In the genomic region with DNA sequence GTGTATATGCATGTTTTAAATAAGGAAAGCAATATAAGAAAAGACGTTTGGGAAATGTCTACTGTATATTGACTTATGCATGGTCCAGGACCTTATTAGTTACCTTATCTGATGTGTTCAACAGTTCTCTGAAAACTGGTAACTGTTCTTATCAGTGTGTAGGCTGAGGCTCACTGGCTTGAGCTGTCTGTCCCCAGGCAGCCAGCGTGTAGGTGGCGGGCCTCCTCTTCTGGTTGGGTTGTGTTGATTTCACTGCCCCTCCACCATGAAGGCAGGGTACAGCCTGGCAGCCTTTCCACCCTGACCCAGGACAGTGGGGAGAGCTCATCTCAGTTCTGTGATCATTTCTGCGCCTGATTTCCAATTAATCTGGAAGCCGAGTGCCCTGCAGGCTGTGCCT, we compare ENCODE assay signal across 1 cellular context.
TF ChIP-seq lines count a peak whose summit lies in the region.

No MANE protein-coding gene starts in this region.

TF ChIP-seq in GM23338, 12 proteins besides CTCF, POLR2A, EP300 and RAD21 (continued from another document):
- TF ChIP-seq, protein P1, sequence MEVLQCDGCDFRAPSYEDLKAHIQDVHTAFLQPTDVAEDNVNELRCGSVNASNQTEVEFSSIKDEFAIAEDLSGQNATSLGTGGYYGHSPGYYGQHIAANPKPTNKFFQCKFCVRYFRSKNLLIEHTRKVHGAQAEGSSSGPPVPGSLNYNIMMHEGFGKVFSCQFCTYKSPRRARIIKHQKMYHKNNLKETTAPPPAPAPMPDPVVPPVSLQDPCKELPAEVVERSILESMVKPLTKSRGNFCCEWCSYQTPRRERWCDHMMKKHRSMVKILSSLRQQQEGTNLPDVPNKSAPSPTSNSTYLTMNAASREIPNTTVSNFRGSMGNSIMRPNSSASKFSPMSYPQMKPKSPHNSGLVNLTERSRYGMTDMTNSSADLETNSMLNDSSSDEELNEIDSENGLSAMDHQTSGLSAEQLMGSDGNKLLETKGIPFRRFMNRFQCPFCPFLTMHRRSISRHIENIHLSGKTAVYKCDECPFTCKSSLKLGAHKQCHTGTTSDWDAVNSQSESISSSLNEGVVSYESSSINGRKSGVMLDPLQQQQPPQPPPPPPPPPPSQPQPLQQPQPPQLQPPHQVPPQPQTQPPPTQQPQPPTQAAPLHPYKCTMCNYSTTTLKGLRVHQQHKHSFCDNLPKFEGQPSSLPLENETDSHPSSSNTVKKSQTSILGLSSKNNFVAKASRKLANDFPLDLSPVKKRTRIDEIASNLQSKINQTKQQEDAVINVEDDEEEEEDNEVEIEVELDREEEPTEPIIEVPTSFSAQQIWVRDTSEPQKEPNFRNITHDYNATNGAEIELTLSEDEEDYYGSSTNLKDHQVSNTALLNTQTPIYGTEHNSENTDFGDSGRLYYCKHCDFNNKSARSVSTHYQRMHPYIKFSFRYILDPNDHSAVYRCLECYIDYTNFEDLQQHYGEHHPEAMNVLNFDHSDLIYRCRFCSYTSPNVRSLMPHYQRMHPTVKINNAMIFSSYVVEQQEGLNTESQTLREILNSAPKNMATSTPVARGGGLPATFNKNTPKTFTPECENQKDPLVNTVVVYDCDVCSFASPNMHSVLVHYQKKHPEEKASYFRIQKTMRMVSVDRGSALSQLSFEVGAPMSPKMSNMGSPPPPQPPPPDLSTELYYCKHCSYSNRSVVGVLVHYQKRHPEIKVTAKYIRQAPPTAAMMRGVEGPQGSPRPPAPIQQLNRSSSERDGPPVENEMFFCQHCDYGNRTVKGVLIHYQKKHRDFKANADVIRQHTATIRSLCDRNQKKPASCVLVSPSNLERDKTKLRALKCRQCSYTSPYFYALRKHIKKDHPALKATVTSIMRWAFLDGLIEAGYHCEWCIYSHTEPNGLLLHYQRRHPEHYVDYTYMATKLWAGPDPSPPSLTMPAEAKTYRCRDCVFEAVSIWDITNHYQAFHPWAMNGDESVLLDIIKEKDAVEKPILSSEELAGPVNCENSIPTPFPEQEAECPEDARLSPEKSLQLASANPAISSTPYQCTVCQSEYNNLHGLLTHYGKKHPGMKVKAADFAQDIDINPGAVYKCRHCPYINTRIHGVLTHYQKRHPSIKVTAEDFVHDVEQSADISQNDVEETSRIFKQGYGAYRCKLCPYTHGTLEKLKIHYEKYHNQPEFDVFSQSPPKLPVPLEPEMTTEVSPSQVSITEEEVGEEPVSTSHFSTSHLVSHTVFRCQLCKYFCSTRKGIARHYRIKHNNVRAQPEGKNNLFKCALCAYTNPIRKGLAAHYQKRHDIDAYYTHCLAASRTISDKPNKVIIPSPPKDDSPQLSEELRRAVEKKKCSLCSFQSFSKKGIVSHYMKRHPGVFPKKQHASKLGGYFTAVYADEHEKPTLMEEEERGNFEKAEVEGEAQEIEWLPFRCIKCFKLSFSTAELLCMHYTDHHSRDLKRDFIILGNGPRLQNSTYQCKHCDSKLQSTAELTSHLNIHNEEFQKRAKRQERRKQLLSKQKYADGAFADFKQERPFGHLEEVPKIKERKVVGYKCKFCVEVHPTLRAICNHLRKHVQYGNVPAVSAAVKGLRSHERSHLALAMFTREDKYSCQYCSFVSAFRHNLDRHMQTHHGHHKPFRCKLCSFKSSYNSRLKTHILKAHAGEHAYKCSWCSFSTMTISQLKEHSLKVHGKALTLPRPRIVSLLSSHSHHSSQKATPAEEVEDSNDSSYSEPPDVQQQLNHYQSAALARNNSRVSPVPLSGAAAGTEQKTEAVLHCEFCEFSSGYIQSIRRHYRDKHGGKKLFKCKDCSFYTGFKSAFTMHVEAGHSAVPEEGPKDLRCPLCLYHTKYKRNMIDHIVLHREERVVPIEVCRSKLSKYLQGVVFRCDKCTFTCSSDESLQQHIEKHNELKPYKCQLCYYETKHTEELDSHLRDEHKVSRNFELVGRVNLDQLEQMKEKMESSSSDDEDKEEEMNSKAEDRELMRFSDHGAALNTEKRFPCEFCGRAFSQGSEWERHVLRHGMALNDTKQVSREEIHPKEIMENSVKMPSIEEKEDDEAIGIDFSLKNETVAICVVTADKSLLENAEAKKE (CRISPR knock-in tag; IDR thresholded peaks at IDR 0.05): no peak
- TF ChIP-seq, protein P2, sequence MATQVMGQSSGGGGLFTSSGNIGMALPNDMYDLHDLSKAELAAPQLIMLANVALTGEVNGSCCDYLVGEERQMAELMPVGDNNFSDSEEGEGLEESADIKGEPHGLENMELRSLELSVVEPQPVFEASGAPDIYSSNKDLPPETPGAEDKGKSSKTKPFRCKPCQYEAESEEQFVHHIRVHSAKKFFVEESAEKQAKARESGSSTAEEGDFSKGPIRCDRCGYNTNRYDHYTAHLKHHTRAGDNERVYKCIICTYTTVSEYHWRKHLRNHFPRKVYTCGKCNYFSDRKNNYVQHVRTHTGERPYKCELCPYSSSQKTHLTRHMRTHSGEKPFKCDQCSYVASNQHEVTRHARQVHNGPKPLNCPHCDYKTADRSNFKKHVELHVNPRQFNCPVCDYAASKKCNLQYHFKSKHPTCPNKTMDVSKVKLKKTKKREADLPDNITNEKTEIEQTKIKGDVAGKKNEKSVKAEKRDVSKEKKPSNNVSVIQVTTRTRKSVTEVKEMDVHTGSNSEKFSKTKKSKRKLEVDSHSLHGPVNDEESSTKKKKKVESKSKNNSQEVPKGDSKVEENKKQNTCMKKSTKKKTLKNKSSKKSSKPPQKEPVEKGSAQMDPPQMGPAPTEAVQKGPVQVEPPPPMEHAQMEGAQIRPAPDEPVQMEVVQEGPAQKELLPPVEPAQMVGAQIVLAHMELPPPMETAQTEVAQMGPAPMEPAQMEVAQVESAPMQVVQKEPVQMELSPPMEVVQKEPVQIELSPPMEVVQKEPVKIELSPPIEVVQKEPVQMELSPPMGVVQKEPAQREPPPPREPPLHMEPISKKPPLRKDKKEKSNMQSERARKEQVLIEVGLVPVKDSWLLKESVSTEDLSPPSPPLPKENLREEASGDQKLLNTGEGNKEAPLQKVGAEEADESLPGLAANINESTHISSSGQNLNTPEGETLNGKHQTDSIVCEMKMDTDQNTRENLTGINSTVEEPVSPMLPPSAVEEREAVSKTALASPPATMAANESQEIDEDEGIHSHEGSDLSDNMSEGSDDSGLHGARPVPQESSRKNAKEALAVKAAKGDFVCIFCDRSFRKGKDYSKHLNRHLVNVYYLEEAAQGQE (IDR thresholded peaks at IDR 0.05; ENCODE audit: unreplicated experiment): no peak
- TF ChIP-seq POLR2AphosphoS5 (IDR thresholded peaks at IDR 0.05; ENCODE audit: low read depth): no peak
- TF ChIP-seq ZNF331 (CRISPR knock-in tag; IDR thresholded peaks at IDR 0.05; ENCODE audit: low read depth): no peak
- no peak for TF ChIP-seq JUNB (IDR thresholded peaks at IDR 0.05; ENCODE audit: unreplicated experiment)
TF ChIP-seq in GM23338: peak in this region for 0.
